Comparison of ENCODE assay signal across 7 cellular contexts in genomic region chr10:91517394-91517793, GRCh38.
"Had no signal": no experiment of that assay in that cellular context is flagged by ENCODE, and none has a peak within 500 bp of the region (broad histone marks: within the 10 kb centered on the region; RNA-seq: fewer than 3 reads in every experiment).

No MANE protein-coding gene starts in this region.

- FAIRE-seq: GM12878, GM12891, GM12892, GM18507, GM19239 had no signal

- ATAC-seq: GM12878 had no signal

- H3K4me3 ChIP-seq: GM12878 had no signal

- DNase-seq: GDM1, GF-D8 had no signal
